20 cellular contexts compared by ENCODE assay signal in the genomic region with DNA sequence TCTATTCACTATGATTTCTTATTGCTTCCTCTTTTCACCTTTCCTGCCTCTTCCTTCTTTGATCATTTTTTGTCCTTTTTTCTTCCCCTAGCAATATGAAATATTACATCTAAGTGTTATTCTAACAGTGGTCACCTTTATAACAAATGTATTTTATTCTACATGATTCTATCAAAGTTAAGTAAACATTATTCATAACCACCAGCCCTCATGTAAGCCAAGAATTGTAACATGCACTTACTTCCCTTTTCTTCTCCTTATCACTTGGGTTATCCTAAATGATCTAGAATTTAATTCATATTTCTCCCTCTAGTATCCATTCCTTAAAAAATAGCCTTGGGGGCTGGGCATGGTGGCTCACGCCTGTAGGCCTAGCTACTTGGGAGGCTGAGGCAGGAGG.
"Had no signal": no experiment of that assay in that cellular context is flagged by ENCODE, and none has a peak within 500 bp of the region (broad histone marks: within the 10 kb centered on the region; RNA-seq: fewer than 3 reads in every experiment).

No MANE protein-coding gene starts in this region.

- ATAC-seq: activated CD8-positive, alpha-beta T cell treated with anti-CD3 and anti-CD28 coated beads, Interleukin-2, amount 10 ng/mL, durations not matched to agents 7 days and 5 days; WTC11 had no signal

- DNase-seq: activated CD4-positive, alpha-beta T cell treated with anti-CD3 and anti-CD28 coated beads for 48 hours; activated CD4-positive, alpha-beta T cell treated with anti-CD3 and anti-CD28 coated beads, Interleukin-2, amount 50 U/mL, for 4 hours; activated CD4-positive, CD25-positive, alpha-beta regulatory T cell treated with anti-CD3 and anti-CD28 coated beads, Interleukin-2, amount 50 U/mL, for 72 hours; activated CD8-positive, alpha-beta memory T cell treated with anti-CD3 and anti-CD28 coated beads, Interleukin-2, amount 50 U/mL, for 48 hours; activated CD8-positive, alpha-beta T cell treated with anti-CD3 and anti-CD28 coated beads, Interleukin-2, amount 10 ng/mL, durations not matched to agents 7 days and 5 days; activated T-cell treated with anti-CD3 and anti-CD28 coated beads, Interleukin-2, amount 50 U/mL, for 1 hour; aorta; central memory CD4-positive, alpha-beta T cell; IMR-90; KBM-7; NCI-H1105; NCI-H1436 treated with DMSO at 0.1 percent for 48 hours; NCI-H187; NCI-H2081; NCI-H510A treated with DMSO at 0.1 percent for 48 hours; NCI-H69; NK-92 treated with Interleukin-12 subunit alpha and Interleukin-12 subunit beta, amount 100 ng/mL, for 24 hours; SHP77 treated with DMSO at 0.1 percent for 48 hours; T-helper 1 cell had no signal
